Comparison of ENCODE assay signal across 8 cellular contexts in the genomic region with DNA sequence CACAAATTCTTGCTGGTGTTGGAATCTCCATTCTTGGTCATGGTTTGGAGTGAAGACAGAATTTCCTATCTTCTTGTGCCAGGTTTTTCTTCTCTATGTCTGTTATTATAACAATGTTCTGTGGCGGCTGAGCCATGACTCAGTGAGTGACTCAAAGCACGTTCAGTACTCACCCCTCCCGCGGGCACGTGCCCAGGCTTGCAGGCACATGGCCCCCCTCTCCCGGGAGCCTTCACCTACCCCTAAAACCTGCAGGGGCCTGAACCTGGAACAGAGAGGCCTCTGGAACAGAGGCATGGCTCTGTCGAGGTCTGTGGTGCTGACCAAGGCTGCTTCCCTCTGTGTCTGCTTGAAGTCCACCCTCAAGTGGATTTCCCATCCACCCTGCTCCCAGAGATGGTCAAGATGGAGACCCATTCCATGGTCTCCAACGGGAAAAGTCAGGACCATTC. TPM values are rescaled to one million over a fixed set of nuclear protein-coding genes. Genes with fewer than 3 reads are reported as not detected.
DNase-seq lines count a peak whose midpoint lies in the region; ATAC-seq and TF ChIP-seq lines count a peak whose summit lies in the region.

No MANE protein-coding gene starts in this region.

- H3F3A ChIP-seq in PC-3 (ENCODE audit: low read length, unreplicated experiment): no peaks in the 10 kb centered on the region

- TF ChIP-seq CTCF in AG09319 (IDR thresholded peaks at IDR 0.05; ENCODE audit: low read depth, low read length): no peak
- TF ChIP-seq CTCF in PC-3 (conservative IDR thresholded peaks at IDR 0.05; ENCODE audit: low read depth, low read length): no peak
- TF ChIP-seq CTCF in esophagus squamous epithelium (IDR thresholded peaks at IDR 0.05): no peak
- TF ChIP-seq CTCF in osteocyte (IDR thresholded peaks at IDR 0.05): no peak

- H3K4me3 Mint-ChIP-seq in osteocyte (ENCODE audit: unreplicated experiment): no peak overlapping the region

- H3K4me1 ChIP-seq in PC-3 (ENCODE audit: insufficient read depth, low read length) (peaks cover 11% of the 10 kb centered on the region; the same call in 1 of the 2 replicates), esophagus squamous epithelium (peaks cover 18 to 84% (median 29%) of the 10 kb centered on the region in 3 donors)

- H2AFZ ChIP-seq in PC-3 (ENCODE audit: low read length): no peak overlapping the region

- no peak for TF ChIP-seq POLR2A in esophagus squamous epithelium (IDR thresholded peaks at IDR 0.05)

- BruUV-seq in PC-3 (replicated peaks; lab: Mats Ljungman, UMichigan): no TSS peak

- H3K4me2 ChIP-seq in PC-3 (ENCODE audit: low read length): 0 out of 2 replicates have a peak overlapping the region, but pooled peaks have one; percentile 4

- no peaks in the 10 kb centered on the region for H3K79me2 ChIP-seq in PC-3 (ENCODE audit: low read length)

- peak overlapping the region; percentile 88 for H3K27ac Mint-ChIP-seq in osteocyte (ENCODE audit: unreplicated experiment)

- no peaks in the 10 kb centered on the region for H3K9me3 Mint-ChIP-seq in osteocyte (ENCODE audit: unreplicated experiment)

- POLR2A ChIA-PET in PC-3 (lab: Charles Lee; ENCODE audit: unreplicated experiment): no interaction called here

- CTCF ChIA-PET in PC-3 (lab: Charles Lee): interaction anchor here (3.9 kb wide), 1 partner anchor 34 kb away, joined by 222 read pairs; no protein-coding TSS in a partner anchor

- DNase-seq in AG09319 (ENCODE audit: extremely low read depth, low read depth): peak; percentile 67
- DNase-seq in PC-3: peak; percentile 77
- no peak for DNase-seq in esophagus squamous epithelium (lab: John Stamatoyannopoulos, UW)
- peak; percentile 85 for DNase-seq in osteocyte (ENCODE audit: extremely low spot score, unreplicated experiment)
- no peak for DNase-seq in NCI-H1694 treated with DMSO at 0.1 percent for 48 hours (lab: John Stamatoyannopoulos, UW)
- no peak for DNase-seq in NCI-H82 (lab: John Stamatoyannopoulos, UW)

- H3K9me3 ChIP-seq in PC-3 (ENCODE audit: low read length) (no peaks in the 10 kb centered on the region), esophagus squamous epithelium (no peaks in the 10 kb centered on the region)

- H3K27me3 ChIP-seq in PC-3 (ENCODE audit: low read length) (no peaks in the 10 kb centered on the region), esophagus squamous epithelium (no peaks in the 10 kb centered on the region)

- H3K9ac ChIP-seq in PC-3 (ENCODE audit: low read length): no peak overlapping the region

- peaks cover 25% of the 10 kb centered on the region for H3K4me1 Mint-ChIP-seq in osteocyte (ENCODE audit: unreplicated experiment)

- H3K36me3 ChIP-seq in PC-3 (ENCODE audit: low read depth, low read length) (no peaks in the 10 kb centered on the region), esophagus squamous epithelium (peaks cover 4 to 48% (median 9%) of the 10 kb centered on the region in 3 donors)

- no peaks in the 10 kb centered on the region for H3K9me2 ChIP-seq in PC-3 (replicated peaks; ENCODE audit: low read length)

- 0 to 33% methylated on average over 1 to 2 of the region's 8 CpGs for WGBS in esophagus squamous epithelium, 2 donors

- H3K27me3 Mint-ChIP-seq in osteocyte (ENCODE audit: unreplicated experiment): no peaks in the 10 kb centered on the region

- H3K4me3 ChIP-seq in PC-3 (ENCODE audit: low read length) (no peak overlapping the region), esophagus squamous epithelium (no peak overlapping the region)

- no peaks in the 10 kb centered on the region for H4K20me1 ChIP-seq in PC-3 (ENCODE audit: low read length)

- H3K27ac ChIP-seq in PC-3 (ENCODE audit: low read length): no peak overlapping the region
- H3K27ac ChIP-seq in esophagus squamous epithelium: peak overlapping the region; percentile 71 to 86 (median 84)

- intact Hi-C loops in PC-3 (cut with micrococcal nuclease): no loop called here
- intact Hi-C loops in esophagus squamous epithelium (cut with DNase I): no loop called here

- ATAC-seq in PC-3: peak; percentile 60
- ATAC-seq in GM21526 (IDR thresholded peaks at IDR 0.05; ENCODE audit: low FRiP score, unreplicated experiment): no peak
- no peak for ATAC-seq in HG03159 (IDR thresholded peaks at IDR 0.05; ENCODE audit: unreplicated experiment)

- H3K36me3 Mint-ChIP-seq in osteocyte (ENCODE audit: unreplicated experiment): peaks cover 15% of the 10 kb centered on the region

RNA-seq across cellular contexts. Expression of gene PLXNB1, which starts 27.6 kb away (rescaled TPM):
- total RNA-seq in PC-3 (2014; rRNA removed) (31.8 and 35.4 TPM in 2 replicates), esophagus squamous epithelium (100 to 1,000 TPM in 3 of 4 donors, 10 to 100 TPM in 1; 57.7 to 215 (median 128) TPM), osteocyte (76.7 and 88.2 TPM in 2 replicates)

RNA-seq across cellular contexts. Expression of gene FBXW12, which starts 30.3 kb away (rescaled TPM):
- total RNA-seq in PC-3 (2014; rRNA removed) (not detected in 2 replicates), esophagus squamous epithelium (not detected), osteocyte (not detected in 2 replicates)

RNA-seq across cellular contexts. Expression of gene CCDC51, which starts 37.6 kb away (rescaled TPM):
- total RNA-seq in PC-3 (2014; rRNA removed) (27.8 and 30.9 TPM in 2 replicates), esophagus squamous epithelium (10 to 100 TPM; 15.1 to 31.3 (median 18.2) TPM), osteocyte (11.3 and 11.9 TPM in 2 replicates)

RNA-seq across cellular contexts. Expression of gene TMA7, which starts 37.8 kb away (rescaled TPM):
- 517 and 618 TPM in 2 replicates for total RNA-seq in PC-3 (2014; rRNA removed)
- total RNA-seq in esophagus squamous epithelium: 100 to 1,000 TPM; 293 to 431 (median 357) TPM
- 186 and 198 TPM in 2 replicates for total RNA-seq in osteocyte

RNA-seq across cellular contexts. Expression of gene ATRIP, which starts 44.2 kb away (rescaled TPM):
- 13.9 and 16.1 TPM in 2 replicates for total RNA-seq in PC-3 (2014; rRNA removed)
- total RNA-seq in esophagus squamous epithelium: 1 to 10 TPM; 4.8 to 8.9 (median 7.1) TPM
- total RNA-seq in osteocyte: 8.5 and 9.3 TPM in 2 replicates

Comparison
In these comparisons a context has a peak if more than half of its experiments do, and no peak if none do; other contexts are left out.
1. DNase-seq: peak in AG09319 (single experiment), PC-3 (single experiment) and osteocyte (single experiment); none in esophagus squamous epithelium (single experiment), NCI-H1694 treated with DMSO at 0.1 percent for 48 hours (single experiment) and NCI-H82 (single experiment).